17 cellular contexts compared by ENCODE assay signal in genomic region chr6:114514153-114514552, GRCh38.
DNase-seq lines count a peak whose midpoint lies in the region; ATAC-seq and TF ChIP-seq lines count a peak whose summit lies in the region.
"Had no signal": no experiment of that assay in that cellular context is flagged by ENCODE, and none has a peak within 500 bp of the region (broad histone marks: within the 10 kb centered on the region; RNA-seq: fewer than 3 reads in every experiment).

No MANE protein-coding gene starts in this region.

- H4K20me1 ChIP-seq in OCI-LY3 (ENCODE audit: insufficient read depth, low read length) = no peaks in the 10 kb centered on the region

- no peaks in the 10 kb centered on the region for H3K9me3 ChIP-seq in OCI-LY3 (ENCODE audit: insufficient read depth, low read length)
- H3K9me3 ChIP-seq: HAP-1 had no signal

- H3K4me1 ChIP-seq in OCI-LY3 (ENCODE audit: low read length) = peaks cover 21% of the 10 kb centered on the region
- H3K4me1 ChIP-seq: HAP-1 had no signal

- DNase-seq in left kidney (ENCODE audit: low read depth, low spot score) (peak; percentile 3), caudate nucleus (lab: John Stamatoyannopoulos, UW) (no peak)
- DNase-seq: C1 segment of cervical spinal cord; Calu3; CD4-positive, alpha-beta memory T cell; COR-L47; DMS79; EL; GDM1; GOT3; HFFc6 had no signal

- H2AFZ ChIP-seq in OCI-LY3 (ENCODE audit: low read depth, low read length) = peak overlapping the region; percentile 45; the same call in 1 of the 2 replicates

- ATAC-seq in GM18907 (IDR thresholded peaks at IDR 0.05; ENCODE audit: unreplicated experiment) (peak; percentile 65), HG03139 (IDR thresholded peaks at IDR 0.05; ENCODE audit: unreplicated experiment) (no peak), GM18520 (IDR thresholded peaks at IDR 0.05; ENCODE audit: unreplicated experiment) (no peak)
- ATAC-seq: GM12878 had no signal

- no peaks in the 10 kb centered on the region for H3K27me3 ChIP-seq in OCI-LY3 (ENCODE audit: low read depth, low read length)

- peaks cover 4% of the 10 kb centered on the region for H3K36me3 ChIP-seq in OCI-LY3 (replicated peaks; ENCODE audit: low read depth, low read length)
- H3K36me3 ChIP-seq: HAP-1 had no signal

- no peak overlapping the region for H3K4me3 ChIP-seq in OCI-LY3 (ENCODE audit: low read length)
- H3K4me3 ChIP-seq: GM12878, HAP-1 had no signal

- TF ChIP-seq CTCF in OCI-LY3 (IDR thresholded peaks at IDR 0.05; ENCODE audit: low read depth, low read length) = no peak

- H3K27ac ChIP-seq in OCI-LY3 (ENCODE audit: low read length) (peak overlapping the region; percentile 31), caudate nucleus (ENCODE audit: low read depth, low read length) (no peak overlapping the region)

- no peak overlapping the region for H3K9ac ChIP-seq in OCI-LY3 (ENCODE audit: low read length)

- no peaks in the 10 kb centered on the region for H3K79me2 ChIP-seq in OCI-LY3 (ENCODE audit: low read length)

- peak overlapping the region; percentile 40 for H3K4me2 ChIP-seq in OCI-LY3 (ENCODE audit: low read length)
